In genomic region chr20:49279677-49280462, GRCh38 we compare ENCODE assay signal across 8 cellular contexts.
DNase-seq lines count a peak whose midpoint lies in the region; ATAC-seq and TF ChIP-seq lines count a peak whose summit lies in the region.

No MANE protein-coding gene starts in this region.

- H3K9me3 ChIP-seq in DOHH2 (ENCODE audit: control insufficient read depth, insufficient read depth, low read length) (peaks cover 3% of the 10 kb centered on the region; the same call in 1 of the 2 replicates), NT2/D1 (ENCODE audit: insufficient read depth, low read length) (peaks cover 75% of the 10 kb centered on the region), duodenal mucosa (ENCODE audit: control insufficient read depth in 1 of 2, low read length in 2 of 2) (peaks cover 21 to 41% of the 10 kb centered on the region in 2 donors), neuron (ENCODE audit: low read length) (peaks cover 52% of the 10 kb centered on the region)

- H3K9me2 ChIP-seq in DOHH2 (replicated peaks; ENCODE audit: control insufficient read depth, low read length) = no peaks in the 10 kb centered on the region

- H3K27me3 ChIP-seq in DOHH2 (ENCODE audit: control insufficient read depth, low read length) (no peaks in the 10 kb centered on the region), NT2/D1 (ENCODE audit: insufficient read depth, insufficient read length) (no peaks in the 10 kb centered on the region), duodenal mucosa (ENCODE audit: control insufficient read depth in 1 of 2, insufficient read depth in 2 of 2, low read length in 2 of 2) (no peaks in the 10 kb centered on the region), neuron (ENCODE audit: insufficient read depth, low read length) (no peaks in the 10 kb centered on the region)

- H3K4me1 ChIP-seq in DOHH2 (ENCODE audit: control insufficient read depth, low read length) (peaks cover 66% of the 10 kb centered on the region), NT2/D1 (ENCODE audit: insufficient read depth, insufficient read length) (no peaks in the 10 kb centered on the region), duodenal mucosa (ENCODE audit: control insufficient read depth in 1 of 2, insufficient read depth in 2 of 2, low read length in 2 of 2) (peaks cover 42 to 43% of the 10 kb centered on the region in 2 donors), neuron (ENCODE audit: insufficient read depth, low read length) (peaks cover 26% of the 10 kb centered on the region)

- ATAC-seq in GM19324 (IDR thresholded peaks at IDR 0.05; ENCODE audit: low FRiP score, unreplicated experiment) = no peak
- ATAC-seq in GM21619 (IDR thresholded peaks at IDR 0.05; ENCODE audit: unreplicated experiment) = no peak

- peak overlapping the region; percentile 87 for H3K27ac ChIP-seq in DOHH2 (ENCODE audit: low read depth, low read length)
- no peak overlapping the region for H3K27ac ChIP-seq in duodenal mucosa (ENCODE audit: low read depth, low read length)

- H3K4me2 ChIP-seq in DOHH2 (ENCODE audit: low read length) = peak overlapping the region; percentile 96

- H3K9ac ChIP-seq in NT2/D1 (ENCODE audit: insufficient read length, low read depth) = peak overlapping the region; percentile 98
- H3K9ac ChIP-seq in duodenal mucosa (ENCODE audit: low read depth in 1 of 2, low read length in 2 of 2) = peak overlapping the region in 1 of 2 donors; percentile 85

- H3K4me3 ChIP-seq in DOHH2 (ENCODE audit: low read length) = peak overlapping the region; percentile 94
- H3K4me3 ChIP-seq in NT2/D1 (ENCODE audit: insufficient read length, low read depth) = peak overlapping the region; percentile 98
- H3K4me3 ChIP-seq in duodenal mucosa (ENCODE audit: low read depth in 1 of 2, low read length in 2 of 2) = peak overlapping the region; percentile 81 to 88
- peak overlapping the region; percentile 77 for H3K4me3 ChIP-seq in neuron (ENCODE audit: low read length)

- DNase-seq in NT2/D1 (ENCODE audit: low read depth, low spot score) (no peak), NCI-H446 (lab: John Stamatoyannopoulos, UW) (no peak), C1 segment of cervical spinal cord (lab: John Stamatoyannopoulos, UW) (no peak)

- peaks cover 94% of the 10 kb centered on the region for H3K79me2 ChIP-seq in DOHH2 (ENCODE audit: control insufficient read depth, low read length)

- no peak for TF ChIP-seq CTCF in DOHH2 (IDR thresholded peaks at IDR 0.05; ENCODE audit: low read depth, low read length, poor library complexity, severe bottlenecking)

- peaks cover 55% of the 10 kb centered on the region for H4K20me1 ChIP-seq in DOHH2 (ENCODE audit: control insufficient read depth, insufficient read depth, low read depth, low read length)

- H3K36me3 ChIP-seq in DOHH2 (ENCODE audit: control insufficient read depth, low read length) (peaks cover 80% of the 10 kb centered on the region), NT2/D1 (ENCODE audit: insufficient read depth, insufficient read length, low read length) (peaks cover 75% of the 10 kb centered on the region), duodenal mucosa (ENCODE audit: control insufficient read depth in 1 of 2, insufficient read depth in 2 of 2, low read length in 2 of 2) (peaks cover 52 to 57% of the 10 kb centered on the region in 2 donors), neuron (ENCODE audit: insufficient read depth, low read length) (peaks cover 67% of the 10 kb centered on the region)

- H2AFZ ChIP-seq in neuron (ENCODE audit: low read depth, low read length) = no peak overlapping the region

- peaks cover 74% of the 10 kb centered on the region for H3F3A ChIP-seq in DOHH2 (ENCODE audit: control insufficient read depth, insufficient read depth)
